In genomic region chr11:58503361-58503856, GRCh38 we compare ENCODE assay signal across 12 cellular contexts.
DNase-seq lines count a peak whose midpoint lies in the region; ATAC-seq and TF ChIP-seq lines count a peak whose summit lies in the region.
"Had no signal": no experiment of that assay in that cellular context is flagged by ENCODE, and none has a peak within 500 bp of the region (broad histone marks: within the 10 kb centered on the region; RNA-seq: fewer than 3 reads in every experiment).

No MANE protein-coding gene starts in this region.

- 0 out of 2 replicates have a peak, but pooled peaks cover 8% of the 10 kb centered on the region for H3K27me3 ChIP-seq in OCI-LY3 (ENCODE audit: low read depth, low read length)

- no peaks in the 10 kb centered on the region for H3K9me3 ChIP-seq in OCI-LY3 (ENCODE audit: insufficient read depth, low read length)

- peak overlapping the region; percentile 49 for H3K4me2 ChIP-seq in OCI-LY3 (ENCODE audit: low read length)
- H3K4me2 ChIP-seq: KMS-11 had no signal

- H3K36me3 ChIP-seq in OCI-LY3 (replicated peaks; ENCODE audit: low read depth, low read length) = no peaks in the 10 kb centered on the region

- 0 out of 2 replicates have a peak overlapping the region, but pooled peaks have one; percentile 6 for H3K4me3 ChIP-seq in OCI-LY3 (ENCODE audit: low read length)

- peak; percentile 93 for ATAC-seq in GM18508 (IDR thresholded peaks at IDR 0.05; ENCODE audit: insufficient read depth, unreplicated experiment)
- peak; percentile 87 for ATAC-seq in GM21367 (IDR thresholded peaks at IDR 0.05; ENCODE audit: unreplicated experiment)
- peak; percentile 93 for ATAC-seq in HG03025 (IDR thresholded peaks at IDR 0.05; ENCODE audit: low FRiP score, unreplicated experiment)

- TF ChIP-seq POLR2A in erythroblast (IDR thresholded peaks at IDR 0.05; ENCODE audit: low read length) = no peak

- no peaks in the 10 kb centered on the region for H3K79me2 ChIP-seq in OCI-LY3 (ENCODE audit: low read length)

- H2AFZ ChIP-seq in OCI-LY3 (ENCODE audit: low read depth, low read length) = no peak overlapping the region

- TF ChIP-seq CTCF in OCI-LY3 (IDR thresholded peaks at IDR 0.05; ENCODE audit: low read depth, low read length) = no peak

- H4K20me1 ChIP-seq in OCI-LY3 (ENCODE audit: insufficient read depth, low read length) = peaks cover 4% of the 10 kb centered on the region; the same call in 1 of the 2 replicates

- H3K4me1 ChIP-seq in OCI-LY3 (ENCODE audit: low read length) = peaks cover 40% of the 10 kb centered on the region

- H3K27ac ChIP-seq in OCI-LY3 (ENCODE audit: low read length) = no peak overlapping the region
- H3K27ac ChIP-seq: C4-2B, KMS-11 had no signal

- H3K9ac ChIP-seq in OCI-LY3 (ENCODE audit: low read length) = no peak overlapping the region
- H3K9ac ChIP-seq: KMS-11 had no signal

- no peak for DNase-seq in NCI-H774 (lab: John Stamatoyannopoulos, UW)
- no peak for DNase-seq in NCI-H748 treated with DMSO at 0.1 percent for 48 hours (lab: John Stamatoyannopoulos, UW)
- no peak for DNase-seq in SKM-1 (lab: John Stamatoyannopoulos, UW; ENCODE audit: unreplicated experiment)
- no peak for DNase-seq in erythroblast (lab: John Stamatoyannopoulos, UW)
- DNase-seq: activated effector memory CD4-positive, alpha-beta T cell treated with Interleukin-2 at 50 U/mL for 16 hours; small intestine had no signal
